ENCODE assay signal across 1 cellular context in the genomic region with DNA sequence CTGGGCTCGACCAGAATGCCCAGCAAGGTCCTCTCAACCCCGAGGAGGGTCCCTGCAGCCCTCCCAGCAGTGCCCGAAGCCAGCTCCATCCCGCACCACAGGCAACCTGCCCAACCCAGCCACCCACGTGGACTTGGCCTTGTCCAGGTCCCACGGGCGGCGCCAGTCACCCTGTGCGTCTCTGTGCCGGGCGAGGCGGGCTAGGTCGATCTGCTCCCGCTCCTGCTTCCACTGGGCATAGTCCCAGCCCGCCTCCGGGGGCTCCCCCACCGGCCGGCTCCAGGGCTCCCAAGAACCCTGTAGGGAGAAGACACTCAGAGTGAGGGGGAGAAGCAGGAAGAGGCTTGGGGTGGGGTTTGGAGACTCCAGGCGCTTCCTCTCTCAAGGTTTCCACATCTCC.
TF ChIP-seq lines count a peak whose summit lies in the region.

No MANE protein-coding gene starts in this region.

TF ChIP-seq in HCT116, 20 proteins besides CTCF, POLR2A, EP300 and RAD21 (continued from another document):
- TF ChIP-seq, protein P1, sequence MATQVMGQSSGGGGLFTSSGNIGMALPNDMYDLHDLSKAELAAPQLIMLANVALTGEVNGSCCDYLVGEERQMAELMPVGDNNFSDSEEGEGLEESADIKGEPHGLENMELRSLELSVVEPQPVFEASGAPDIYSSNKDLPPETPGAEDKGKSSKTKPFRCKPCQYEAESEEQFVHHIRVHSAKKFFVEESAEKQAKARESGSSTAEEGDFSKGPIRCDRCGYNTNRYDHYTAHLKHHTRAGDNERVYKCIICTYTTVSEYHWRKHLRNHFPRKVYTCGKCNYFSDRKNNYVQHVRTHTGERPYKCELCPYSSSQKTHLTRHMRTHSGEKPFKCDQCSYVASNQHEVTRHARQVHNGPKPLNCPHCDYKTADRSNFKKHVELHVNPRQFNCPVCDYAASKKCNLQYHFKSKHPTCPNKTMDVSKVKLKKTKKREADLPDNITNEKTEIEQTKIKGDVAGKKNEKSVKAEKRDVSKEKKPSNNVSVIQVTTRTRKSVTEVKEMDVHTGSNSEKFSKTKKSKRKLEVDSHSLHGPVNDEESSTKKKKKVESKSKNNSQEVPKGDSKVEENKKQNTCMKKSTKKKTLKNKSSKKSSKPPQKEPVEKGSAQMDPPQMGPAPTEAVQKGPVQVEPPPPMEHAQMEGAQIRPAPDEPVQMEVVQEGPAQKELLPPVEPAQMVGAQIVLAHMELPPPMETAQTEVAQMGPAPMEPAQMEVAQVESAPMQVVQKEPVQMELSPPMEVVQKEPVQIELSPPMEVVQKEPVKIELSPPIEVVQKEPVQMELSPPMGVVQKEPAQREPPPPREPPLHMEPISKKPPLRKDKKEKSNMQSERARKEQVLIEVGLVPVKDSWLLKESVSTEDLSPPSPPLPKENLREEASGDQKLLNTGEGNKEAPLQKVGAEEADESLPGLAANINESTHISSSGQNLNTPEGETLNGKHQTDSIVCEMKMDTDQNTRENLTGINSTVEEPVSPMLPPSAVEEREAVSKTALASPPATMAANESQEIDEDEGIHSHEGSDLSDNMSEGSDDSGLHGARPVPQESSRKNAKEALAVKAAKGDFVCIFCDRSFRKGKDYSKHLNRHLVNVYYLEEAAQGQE (IDR thresholded peaks at IDR 0.05; ENCODE audit: low read depth) = no peak
- TF ChIP-seq CEBPB (IDR thresholded peaks at IDR 0.05; ENCODE audit: low read depth) (no peak), SIN3A (IDR thresholded peaks at IDR 0.05; ENCODE audit: low read depth) (no peak), EZH2phosphoT487 (IDR thresholded peaks at IDR 0.05; ENCODE audit: borderline replicate concordance) (no peak), YY1 (IDR thresholded peaks at IDR 0.05; ENCODE audit: extremely low read depth, insufficient replicate concordance, low read depth, low read length) (no peak), CBX3 (IDR thresholded peaks at IDR 0.05; ENCODE audit: low read depth) (no peak), ZNF274 (IDR thresholded peaks at IDR 0.05; ENCODE audit: low read depth, low read length) (no peak), ZBTB33 (IDR thresholded peaks at IDR 0.05; ENCODE audit: extremely low read depth, insufficient replicate concordance, low read length) (no peak), MAX (IDR thresholded peaks at IDR 0.05) (no peak), ELF1 (IDR thresholded peaks at IDR 0.05; ENCODE audit: borderline replicate concordance, low read depth) (no peak)
